ENCODE assay signal across 8 cellular contexts in genomic region chr6:26122005-26122388, GRCh38. TPM values are rescaled to one million over a fixed set of nuclear protein-coding genes. Genes with fewer than 3 reads are reported as not detected.
A peak's percentile ranks its signal among the peaks of the same experiment; 100 is the strongest.
DNase-seq lines count a peak whose midpoint lies in the region; ATAC-seq and TF ChIP-seq lines count a peak whose summit lies in the region.

No MANE protein-coding gene starts in this region.

- H3K4me3 Mint-ChIP-seq in endodermal cell (peak overlapping the region; percentile 100), progenitor cell of endocrine pancreas (ENCODE audit: low read depth) (peak overlapping the region; percentile 99)

- H3K27ac Mint-ChIP-seq in endodermal cell, result peak overlapping the region; percentile 100
- H3K27ac Mint-ChIP-seq in progenitor cell of endocrine pancreas, result peak overlapping the region; percentile 98

- H3K4me1 ChIP-seq in DOHH2 (ENCODE audit: control insufficient read depth, low read length), result peaks cover 58% of the 10 kb centered on the region
- peaks cover 14% of the 10 kb centered on the region for H3K4me1 ChIP-seq in PC-9 (replicated peaks; ENCODE audit: insufficient read depth)
- no peaks in the 10 kb centered on the region for H3K4me1 ChIP-seq in endodermal cell (ENCODE audit: control insufficient read depth, insufficient read depth, low read length)

- no peak for TF ChIP-seq CTCF in DOHH2 (IDR thresholded peaks at IDR 0.05; ENCODE audit: low read depth, low read length, poor library complexity, severe bottlenecking)
- no peak for TF ChIP-seq CTCF in PC-9 (conservative IDR thresholded peaks at IDR 0.05)
- no peak for TF ChIP-seq CTCF in endodermal cell (conservative IDR thresholded peaks at IDR 0.05)
- no peak for TF ChIP-seq CTCF in progenitor cell of endocrine pancreas (IDR thresholded peaks at IDR 0.05; ENCODE audit: unreplicated experiment)

- H3K9me2 ChIP-seq in DOHH2 (replicated peaks; ENCODE audit: control insufficient read depth, low read length) (no peaks in the 10 kb centered on the region), PC-9 (ENCODE audit: insufficient read depth) (no peaks in the 10 kb centered on the region)

- no peaks in the 10 kb centered on the region for H3K9me3 ChIP-seq in DOHH2 (ENCODE audit: control insufficient read depth, insufficient read depth, low read length)
- no peaks in the 10 kb centered on the region for H3K9me3 ChIP-seq in PC-9 (ENCODE audit: insufficient read depth, low read depth)
- no peaks in the 10 kb centered on the region for H3K9me3 ChIP-seq in endodermal cell (ENCODE audit: control insufficient read depth, low read length)

- POLR2A ChIA-PET in PC-9 (lab: Charles Lee; ENCODE audit: unreplicated experiment), result no interaction called here

- H3K36me3 ChIP-seq in DOHH2 (ENCODE audit: control insufficient read depth, low read length) (peaks cover 17% of the 10 kb centered on the region), PC-9 (ENCODE audit: low read depth) (no peaks in the 10 kb centered on the region), endodermal cell (ENCODE audit: control insufficient read depth, insufficient read depth, low read length) (no peaks in the 10 kb centered on the region)

- H3K4me2 ChIP-seq in DOHH2 (ENCODE audit: low read length) (peak overlapping the region; percentile 61), PC-9 (peak overlapping the region; percentile 83)

- peak overlapping the region; percentile 90 for H3K4me3 ChIP-seq in DOHH2 (ENCODE audit: low read length)
- H3K4me3 ChIP-seq in PC-9, result peak overlapping the region; percentile 86; the same call in 1 of the 2 replicates
- peak overlapping the region; percentile 98 for H3K4me3 ChIP-seq in endodermal cell (ENCODE audit: low read length)

- H3K36me3 Mint-ChIP-seq in endodermal cell (ENCODE audit: low read depth), result no peaks in the 10 kb centered on the region
- peaks cover 3% of the 10 kb centered on the region for H3K36me3 Mint-ChIP-seq in progenitor cell of endocrine pancreas (ENCODE audit: insufficient read depth)

- H3K27me3 Mint-ChIP-seq in endodermal cell (ENCODE audit: insufficient read depth) (no peaks in the 10 kb centered on the region), progenitor cell of endocrine pancreas (no peaks in the 10 kb centered on the region)

- H3K9me3 Mint-ChIP-seq in endodermal cell, result no peaks in the 10 kb centered on the region
- H3K9me3 Mint-ChIP-seq in progenitor cell of endocrine pancreas (ENCODE audit: low read depth), result no peaks in the 10 kb centered on the region

- peaks cover 44% of the 10 kb centered on the region for H3F3A ChIP-seq in DOHH2 (ENCODE audit: control insufficient read depth, insufficient read depth)
- peaks cover 38% of the 10 kb centered on the region for H3F3A ChIP-seq in PC-9 (ENCODE audit: insufficient read depth, low read depth)

- DNase-seq in PC-9, result no peak
- no peak for DNase-seq in endodermal cell
- DNase-seq in progenitor cell of endocrine pancreas (ENCODE audit: low spot score, unreplicated experiment), result no peak
- no peak for DNase-seq in NCI-H1417 (lab: John Stamatoyannopoulos, UW)
- no peak for DNase-seq in AG08396 (ENCODE audit: low spot score)
- no peak for DNase-seq in NCI-H2029 (lab: John Stamatoyannopoulos, UW)

- no peak overlapping the region; the same call in 1 of the 2 replicates for H2AFZ ChIP-seq in PC-9

- intact Hi-C loops in PC-9 (cut with micrococcal nuclease; ENCODE audit: unreplicated experiment), result loop anchor here (1.0 kb wide), 1 partner anchor 56 kb away; no protein-coding TSS in a partner anchor

- no peak for ATAC-seq in HG02678 (IDR thresholded peaks at IDR 0.05; ENCODE audit: unreplicated experiment)

- no peaks in the 10 kb centered on the region for H4K20me1 ChIP-seq in DOHH2 (ENCODE audit: control insufficient read depth, insufficient read depth, low read depth, low read length)
- H4K20me1 ChIP-seq in PC-9 (ENCODE audit: insufficient read depth), result peaks cover 18% of the 10 kb centered on the region

- no TSS peak for BruUV-seq in PC-9 (replicated peaks; lab: Mats Ljungman, UMichigan)

- H3K9ac ChIP-seq in endodermal cell (ENCODE audit: extremely low read depth, low read length, poor library complexity, severe bottlenecking), result peak overlapping the region; percentile 98

- CTCF ChIA-PET in PC-9 (lab: Charles Lee), result no interaction called here

- H3K27me3 ChIP-seq in DOHH2 (ENCODE audit: control insufficient read depth, low read length) (no peaks in the 10 kb centered on the region), PC-9 (ENCODE audit: insufficient read depth, low read depth) (no peaks in the 10 kb centered on the region), endodermal cell (ENCODE audit: control insufficient read depth, insufficient read depth, low read length, poor library complexity, severe bottlenecking) (no peaks in the 10 kb centered on the region)

- H3K27ac ChIP-seq in DOHH2 (ENCODE audit: low read depth, low read length) (peak overlapping the region; percentile 99), PC-9 (peak overlapping the region; percentile 78), endodermal cell (ENCODE audit: low read depth, low read length) (peak overlapping the region; percentile 97)

- H3K79me2 ChIP-seq in DOHH2 (ENCODE audit: control insufficient read depth, low read length) (peaks cover 9% of the 10 kb centered on the region), PC-9 (ENCODE audit: low read depth) (peaks cover 30% of the 10 kb centered on the region)

- H3K4me1 Mint-ChIP-seq in endodermal cell (peaks cover 22% of the 10 kb centered on the region), progenitor cell of endocrine pancreas (ENCODE audit: low read depth) (peaks cover 30% of the 10 kb centered on the region)

- 91% methylated on average over 4 of the region's 4 CpGs; no CpG with 5 or more reads in 1 of the 2 experiments for WGBS in endodermal cell (ENCODE audit: insufficient coverage in 1 of 2, insufficient read length in 1 of 2), 2 experiments

RNA-seq across cellular contexts. Expression of gene HFE, which starts 34.8 kb away (rescaled TPM):
- total RNA-seq in PC-9 (2021), result 33.3 and 46.0 TPM in 2 replicates
- total RNA-seq in endodermal cell, result 1 to 10 TPM; 1.8 to 2.1 TPM
- polyA plus RNA-seq in endodermal cell (2013, experiment 1 of 2), result 2.7 TPM
- 1.7 TPM for polyA plus RNA-seq in endodermal cell (2013, experiment 2 of 2)
- total RNA-seq in progenitor cell of endocrine pancreas, result 1.1 and 1.8 TPM in 2 replicates

Comparison
In these comparisons a context has a peak if more than half of its experiments do, and no peak if none do; other contexts are left out.
1. RNA of gene HFE, which starts 34.8 kb away (total RNA-seq): 33.3 to 46.0 TPM in PC-9; 1.8 to 2.1 TPM in endodermal cell and 1.1 to 1.8 TPM in progenitor cell of endocrine pancreas; every median in the first group is over 10 times any median in the second.
2. Peak in every context shown above with its lines, with median percentiles within 50 percentile points of each other: H3K27ac ChIP-seq and H3K4me3 ChIP-seq.